Comparison of ENCODE assay signal across 4 cellular contexts in genomic region chr19:43905897-43906296, GRCh38. TPM values are rescaled to one million over a fixed set of nuclear protein-coding genes. Genes with fewer than 3 reads are reported as not detected.
"Had no signal": no experiment of that assay in that cellular context is flagged by ENCODE, and none has a peak within 500 bp of the region (broad histone marks: within the 10 kb centered on the region; RNA-seq: fewer than 3 reads in every experiment).

No MANE protein-coding gene starts in this region.

- ATAC-seq: GM12878 had no signal

- H3K4me3 ChIP-seq: GM12878 had no signal

- DNase-seq: GDM1, GF-D8 had no signal

RNA-seq across cellular contexts. Expression of gene ZNF404, which starts 22.1 kb away (rescaled TPM):
- total RNA-seq: G401 had no signal
